21 cellular contexts compared by ENCODE assay signal in genomic region chr3:148600902-148601765, GRCh38.
DNase-seq lines count a peak whose midpoint lies in the region; ATAC-seq, FAIRE-seq and TF ChIP-seq lines count a peak whose summit lies in the region.
"Had no signal": no experiment of that assay in that cellular context is flagged by ENCODE, and none has a peak within 500 bp of the region (broad histone marks: within the 10 kb centered on the region; RNA-seq: fewer than 3 reads in every experiment).

No MANE protein-coding gene starts in this region.

- TF ChIP-seq POLR2A in A549 (IDR thresholded peaks at IDR 0.05; ENCODE audit: low read length) (no peak), body of pancreas (IDR thresholded peaks at IDR 0.05) (no peak), right lobe of liver (IDR thresholded peaks at IDR 0.05) (no peak), tibial nerve (IDR thresholded peaks at IDR 0.05) (no peak)

- H3K27ac ChIP-seq in A549 (peak overlapping the region; percentile 79 to 87), body of pancreas (peak overlapping the region in 2 of 4 donors; percentile 37 to 63), right lobe of liver (peak overlapping the region; percentile 75 to 92 (median 83)), tibial nerve (no peak overlapping the region)
- H3K27ac ChIP-seq: left ventricle myocardium inferior, right atrium auricular region, SK-N-MC, thyroid gland had no signal

- no peaks in the 10 kb centered on the region for H3K27me3 ChIP-seq in body of pancreas
- no peaks in the 10 kb centered on the region for H3K27me3 ChIP-seq in right lobe of liver
- no peaks in the 10 kb centered on the region for H3K27me3 ChIP-seq in tibial nerve
- H3K27me3 ChIP-seq: right atrium auricular region, thyroid gland had no signal

- H3K9me3 ChIP-seq in A549 (no peaks in the 10 kb centered on the region), body of pancreas (no peaks in the 10 kb centered on the region), right lobe of liver (no peaks in the 10 kb centered on the region), tibial nerve (no peaks in the 10 kb centered on the region)
- H3K9me3 ChIP-seq: left ventricle myocardium inferior, right atrium auricular region, thyroid gland had no signal

- peaks cover 57% of the 10 kb centered on the region for H3K4me1 ChIP-seq in A549
- H3K4me1 ChIP-seq in body of pancreas: peaks cover 31% of the 10 kb centered on the region
- peaks cover 0 to 47% (median 15%) of the 10 kb centered on the region in 4 donors for H3K4me1 ChIP-seq in right lobe of liver
- peaks cover 0 to 22% (median 0%) of the 10 kb centered on the region in 4 donors for H3K4me1 ChIP-seq in tibial nerve
- H3K4me1 ChIP-seq: right atrium auricular region, thyroid gland had no signal

- TF ChIP-seq RAD21 in A549 (conservative IDR thresholded peaks at IDR 0.05 in 1 of 2, IDR thresholded peaks at IDR 0.05 in 1 of 2): no peak

- peak; percentile 91 for FAIRE-seq in A549 (lab: Jason Lieb, UNC)

- no peaks in the 10 kb centered on the region for H3K36me3 ChIP-seq in body of pancreas (replicated peaks in 1 of 2; ENCODE audit: insufficient read depth in 1 of 2, low read depth in 2 of 2)
- H3K36me3 ChIP-seq in right lobe of liver: no peaks in the 10 kb centered on the region
- H3K36me3 ChIP-seq in tibial nerve: no peaks in the 10 kb centered on the region
- H3K36me3 ChIP-seq: left ventricle myocardium inferior, right atrium auricular region, thyroid gland had no signal

- no peaks in the 10 kb centered on the region for H3K36me3 Mint-ChIP-seq in activated T-helper 1 cell treated with anti-CD3 and anti-CD28 coated beads, Interleukin-12 subunit alpha, Interleukin-12 subunit beta, Interleukin-2, Interleukin-4 antibody, amounts not matched to agents 30 ng/mL and 10 ng/mL and 1 ng/mL, durations not matched to agents 14 hours and 24 hours and 36 hours (ENCODE audit: low read depth)
- H3K36me3 Mint-ChIP-seq: CD8-positive, alpha-beta T cell; naive thymus-derived CD8-positive, alpha-beta T cell had no signal

- H3K27ac Mint-ChIP-seq in activated T-helper 1 cell treated with anti-CD3 and anti-CD28 coated beads, Interleukin-12 subunit alpha, Interleukin-12 subunit beta, Interleukin-2, Interleukin-4 antibody, amounts not matched to agents 30 ng/mL and 10 ng/mL and 1 ng/mL, durations not matched to agents 14 hours and 24 hours and 36 hours: no peak overlapping the region
- H3K27ac Mint-ChIP-seq: CD8-positive, alpha-beta T cell; naive thymus-derived CD8-positive, alpha-beta T cell had no signal

- POLR2A ChIA-PET in A549 (lab: Yijun Ruan, JAX): no interaction called here

- TF ChIP-seq CTCF in A549 (IDR thresholded peaks at IDR 0.05): no peak
- no peak for TF ChIP-seq CTCF in body of pancreas (IDR thresholded peaks at IDR 0.05)
- TF ChIP-seq CTCF in right lobe of liver (IDR thresholded peaks at IDR 0.05): no peak
- TF ChIP-seq CTCF in tibial nerve (IDR thresholded peaks at IDR 0.05): no peak

- DNase-seq in A549 (ENCODE audit: low read depth in 1 of 2, low spot score in 1 of 2): peak; percentile 41 to 92
- DNase-seq in M059J (ENCODE audit: low read depth): peak; percentile 21
- DNase-seq in body of pancreas: peak; percentile 19 to 67 (median 30)
- DNase-seq in right lobe of liver: peak; percentile 31 to 57 (median 54)
- DNase-seq in islet precursor cell: no peak
- DNase-seq in tibial nerve (ENCODE audit: low spot score in 2 of 2): no peak
- no peak for DNase-seq in activated T-helper 1 cell treated with anti-CD3 and anti-CD28 coated beads, Interleukin-12 subunit alpha, Interleukin-12 subunit beta, Interleukin-2, Interleukin-4 antibody, amounts not matched to agents 30 ng/mL and 10 ng/mL and 1 ng/mL, durations not matched to agents 14 hours and 24 hours and 36 hours (ENCODE audit: low spot score)
- DNase-seq in AG08395 (ENCODE audit: low spot score): no peak
- DNase-seq: ACHN; activated CD4-positive, alpha-beta T cell treated with anti-CD3 and anti-CD28 coated beads, Interleukin-2, amount 50 U/mL, for 48 hours; activated T-cell treated with anti-CD3 and anti-CD28 coated beads, Interleukin-2, amount 50 U/mL, for 4 hours; CD8-positive, alpha-beta T cell; left ventricle myocardium inferior; naive thymus-derived CD8-positive, alpha-beta T cell; NCI-H1930; stimulated activated CD4-positive, alpha-beta T cell treated with anti-CD3 and anti-CD28 coated beads, Interleukin-2, amount 100 ng/mL, for 48 hours; stimulated activated CD8-positive, alpha-beta memory T cell treated with anti-CD3 and anti-CD28 coated beads, Interleukin-4, amount 100 ng/mL, for 48 hours; thyroid gland had no signal

- ATAC-seq in A549: peak; percentile 64 to 75
- peak; percentile 91 for ATAC-seq in body of pancreas
- ATAC-seq in right lobe of liver: peak; percentile 73 to 88 (median 76)
- ATAC-seq: activated T-cell treated with anti-CD3 and anti-CD28 coated beads, Interleukin-2, amount 50 U/mL, for 4 hours; CD8-positive, alpha-beta T cell; esophagus mucosa; naive thymus-derived CD8-positive, alpha-beta T cell had no signal

- CTCF ChIA-PET in A549 (lab: Yijun Ruan, JAX): interaction anchor here (0.6 to 2.2 kb wide), 3 partner anchors 31 to 222 kb away, joined by 3 to 5 read pairs (median 4); no protein-coding TSS in a partner anchor

- no peaks in the 10 kb centered on the region for H3K9me3 Mint-ChIP-seq in activated T-helper 1 cell treated with anti-CD3 and anti-CD28 coated beads, Interleukin-12 subunit alpha, Interleukin-12 subunit beta, Interleukin-2, Interleukin-4 antibody, amounts not matched to agents 30 ng/mL and 10 ng/mL and 1 ng/mL, durations not matched to agents 14 hours and 24 hours and 36 hours
- H3K9me3 Mint-ChIP-seq: activated T-cell treated with anti-CD3 and anti-CD28 coated beads, Interleukin-2, amount 50 U/mL, for 4 hours had no signal

- intact Hi-C loops in body of pancreas (cut with DNase I) (no loop called here), right lobe of liver (cut with DNase I) (no loop called here)
- intact Hi-C loops in activated T-helper 1 cell treated with anti-CD3 and anti-CD28 coated beads, Interleukin-12 subunit alpha, Interleukin-12 subunit beta, Interleukin-2, Interleukin-4 antibody, amounts not matched to agents 30 ng/mL and 10 ng/mL and 1 ng/mL, durations not matched to agents 14 hours and 24 hours and 36 hours (cut with micrococcal nuclease): no loop called here

- peak overlapping the region; percentile 69 for H3K4me2 ChIP-seq in A549

- H3K27me3 Mint-ChIP-seq in activated T-helper 1 cell treated with anti-CD3 and anti-CD28 coated beads, Interleukin-12 subunit alpha, Interleukin-12 subunit beta, Interleukin-2, Interleukin-4 antibody, amounts not matched to agents 30 ng/mL and 10 ng/mL and 1 ng/mL, durations not matched to agents 14 hours and 24 hours and 36 hours (ENCODE audit: insufficient read depth): no peaks in the 10 kb centered on the region
- H3K27me3 Mint-ChIP-seq: naive thymus-derived CD8-positive, alpha-beta T cell had no signal

- H3K4me3 Mint-ChIP-seq in activated T-helper 1 cell treated with anti-CD3 and anti-CD28 coated beads, Interleukin-12 subunit alpha, Interleukin-12 subunit beta, Interleukin-2, Interleukin-4 antibody, amounts not matched to agents 30 ng/mL and 10 ng/mL and 1 ng/mL, durations not matched to agents 14 hours and 24 hours and 36 hours: no peak overlapping the region
- H3K4me3 Mint-ChIP-seq: activated T-cell treated with anti-CD3 and anti-CD28 coated beads, Interleukin-2, amount 50 U/mL, for 4 hours; CD8-positive, alpha-beta T cell; naive thymus-derived CD8-positive, alpha-beta T cell had no signal

- WGBS in A549 (ENCODE audit: missing lambda C conversion rate): 14% methylated on average over 4 of the region's 4 CpGs
- 34 to 49% methylated on average over 4 of the region's 4 CpGs for WGBS in body of pancreas, 2 donors
- WGBS in right lobe of liver (ENCODE audit: insufficient coverage, low coverage, low lambda C conversion rate, missing lambda C conversion rate): 29% methylated on average over 4 of the region's 4 CpGs
- 75 to 80% methylated on average over 4 of the region's 4 CpGs for WGBS in tibial nerve, 2 donors

- peak in 1 of 2 experiments; percentile 33; a peak in 1 of 5 replicates for TF ChIP-seq EP300 in A549 (IDR thresholded peaks at IDR 0.05)
- no peak for TF ChIP-seq EP300 in tibial nerve (IDR thresholded peaks at IDR 0.05)

- H3K4me1 Mint-ChIP-seq in activated T-helper 1 cell treated with anti-CD3 and anti-CD28 coated beads, Interleukin-12 subunit alpha, Interleukin-12 subunit beta, Interleukin-2, Interleukin-4 antibody, amounts not matched to agents 30 ng/mL and 10 ng/mL and 1 ng/mL, durations not matched to agents 14 hours and 24 hours and 36 hours (ENCODE audit: low read depth): no peaks in the 10 kb centered on the region
- H3K4me1 Mint-ChIP-seq: naive thymus-derived CD8-positive, alpha-beta T cell had no signal

- H3K4me3 ChIP-seq in A549 (peak overlapping the region; percentile 10; the same call in 1 of the 3 replicates), body of pancreas (no peak overlapping the region), right lobe of liver (no peak overlapping the region), tibial nerve (no peak overlapping the region)
- H3K4me3 ChIP-seq: left ventricle myocardium inferior, right atrium auricular region, SK-N-MC, thyroid gland had no signal

TF ChIP-seq in A549, 52 proteins besides CTCF, POLR2A, EP300 and RAD21:
- TF ChIP-seq MAX (IDR thresholded peaks at IDR 0.05) (no peak; the same call in 1 of the 2 replicates), GATA3 (IDR thresholded peaks at IDR 0.05; ENCODE audit: borderline replicate concordance) (peak; percentile 60), JUNB (IDR thresholded peaks at IDR 0.05) (0 out of 2 replicates have a peak, but pooled peaks have one; percentile 21), ESRRA (IDR thresholded peaks at IDR 0.05; ENCODE audit: borderline replicate concordance, low read length) (no peak), HOXB5 (CRISPR knock-in tag; IDR thresholded peaks at IDR 0.05) (peak; percentile 76; the same call in 1 of the 2 replicates)

Comparison
In these comparisons a context has a peak if more than half of its experiments do, and no peak if none do; other contexts are left out.
1. DNase-seq: peak in A549 (2 of 2), M059J (single experiment), body of pancreas (4 of 4) and right lobe of liver (3 of 3); none in islet precursor cell (single experiment), tibial nerve (0 of 2), activated T-helper 1 cell treated with anti-CD3 and anti-CD28 coated beads, Interleukin-12 subunit alpha, Interleukin-12 subunit beta, Interleukin-2, Interleukin-4 antibody, amounts not matched to agents 30 ng/mL and 10 ng/mL and 1 ng/mL, durations not matched to agents 14 hours and 24 hours and 36 hours (single experiment) and AG08395 (single experiment).
2. H3K27ac ChIP-seq: peak in A549 (2 of 2) and right lobe of liver (3 of 3); none in tibial nerve (0 of 4).
3. Peak in every context shown above with its lines, with median percentiles within 50 percentile points of each other: ATAC-seq.